Comparison of ENCODE assay signal across 17 cellular contexts in genomic region chr3:182482692-182483091, GRCh38.
"Had no signal": no experiment of that assay in that cellular context is flagged by ENCODE, and none has a peak within 500 bp of the region (broad histone marks: within the 10 kb centered on the region; RNA-seq: fewer than 3 reads in every experiment).

No MANE protein-coding gene starts in this region.

- DNase-seq: activated CD4-positive, alpha-beta T cell treated with anti-CD3 and anti-CD28 coated beads for 36 hours; activated CD8-positive, alpha-beta memory T cell treated with anti-CD3 and anti-CD28 coated beads, Interleukin-2, amount 50 U/mL, for 48 hours; activated CD8-positive, alpha-beta T cell treated with anti-CD3 and anti-CD28 coated beads, Interleukin-2, amount 10 ng/mL, durations not matched to agents 7 days and 5 days; activated naive CD4-positive, alpha-beta T cell; esophagus squamous epithelium; foreskin fibroblast; glutamatergic neuron; left colon; naive thymus-derived CD4-positive, alpha-beta T cell; occipital lobe; sigmoid colon; stimulated activated CD4-positive, alpha-beta T cell treated with anti-CD3 and anti-CD28 coated beads, Interleukin-12 subunit alpha, Interleukin-12 subunit beta, amount 100 ng/mL, for 4 hours; stimulated activated CD4-positive, alpha-beta T cell treated with anti-CD3 and anti-CD28 coated beads, Interleukin-2, amount 100 ng/mL, for 48 hours; stimulated activated naive CD4-positive, alpha-beta T cell treated with Interleukin-2 at 50 U/mL for 16 hours; upper lobe of left lung; WERI-Rb-1 had no signal

- H3K36me3 Mint-ChIP-seq: naive thymus-derived CD4-positive, alpha-beta T cell had no signal

- H3K4me1 Mint-ChIP-seq: activated CD4-positive, alpha-beta T cell treated with anti-CD3 and anti-CD28 coated beads for 36 hours; naive thymus-derived CD4-positive, alpha-beta T cell had no signal

- H3K9me3 Mint-ChIP-seq: activated T-helper 1 cell treated with anti-CD3 and anti-CD28 coated beads, Interleukin-12 subunit alpha, Interleukin-12 subunit beta, Interleukin-2, Interleukin-4 antibody, amounts not matched to agents 30 ng/mL and 10 ng/mL and 1 ng/mL, durations not matched to agents 14 hours and 24 hours and 36 hours had no signal

- H3K27ac Mint-ChIP-seq: activated CD4-positive, alpha-beta T cell treated with anti-CD3 and anti-CD28 coated beads for 36 hours; activated CD8-positive, alpha-beta T cell treated with anti-CD3 and anti-CD28 coated beads, Interleukin-2, amount 10 ng/mL, durations not matched to agents 7 days and 5 days; activated T-helper 1 cell treated with anti-CD3 and anti-CD28 coated beads, Interleukin-12 subunit alpha, Interleukin-12 subunit beta, Interleukin-2, Interleukin-4 antibody, amounts not matched to agents 30 ng/mL and 10 ng/mL and 1 ng/mL, durations not matched to agents 14 hours and 24 hours and 36 hours; naive thymus-derived CD4-positive, alpha-beta T cell had no signal

- H3K4me3 Mint-ChIP-seq: activated CD4-positive, alpha-beta T cell treated with anti-CD3 and anti-CD28 coated beads for 36 hours; activated CD8-positive, alpha-beta T cell treated with anti-CD3 and anti-CD28 coated beads, Interleukin-2, amount 10 ng/mL, durations not matched to agents 7 days and 5 days; activated T-helper 1 cell treated with anti-CD3 and anti-CD28 coated beads, Interleukin-12 subunit alpha, Interleukin-12 subunit beta, Interleukin-2, Interleukin-4 antibody, amounts not matched to agents 30 ng/mL and 10 ng/mL and 1 ng/mL, durations not matched to agents 14 hours and 24 hours and 36 hours; naive thymus-derived CD4-positive, alpha-beta T cell had no signal

- ATAC-seq: activated CD4-positive, alpha-beta T cell treated with anti-CD3 and anti-CD28 coated beads for 36 hours; activated CD8-positive, alpha-beta T cell treated with anti-CD3 and anti-CD28 coated beads, Interleukin-2, amount 10 ng/mL, durations not matched to agents 7 days and 5 days; left colon; naive thymus-derived CD4-positive, alpha-beta T cell had no signal
